In genomic region chr19:848457-848921, GRCh38 we compare ENCODE assay signal across 33 cellular contexts. TPM values are rescaled to one million over a fixed set of nuclear protein-coding genes. Genes with fewer than 3 reads are reported as not detected.
A peak's percentile ranks its signal among the peaks of the same experiment; 100 is the strongest.
DNase-seq lines count a peak whose midpoint lies in the region; ATAC-seq and TF ChIP-seq lines count a peak whose summit lies in the region.
"Had no signal": no experiment of that assay in that cellular context is flagged by ENCODE, and none has a peak within 500 bp of the region (broad histone marks: within the 10 kb centered on the region; RNA-seq: fewer than 3 reads in every experiment).

No MANE protein-coding gene starts in this region.

- H3K4me1 Mint-ChIP-seq in activated CD8-positive, alpha-beta memory T cell treated with anti-CD3 and anti-CD28 coated beads, Interleukin-2, amount 10 ng/mL, durations not matched to agents 7 days and 5 days = peaks cover 3% of the 10 kb centered on the region
- peaks cover 3% of the 10 kb centered on the region for H3K4me1 Mint-ChIP-seq in activated CD4-positive, alpha-beta T cell treated with anti-CD3 and anti-CD28 coated beads for 36 hours
- H3K4me1 Mint-ChIP-seq: endodermal cell had no signal

- H3K36me3 ChIP-seq in NT2/D1 (ENCODE audit: insufficient read depth, insufficient read length, low read length) = no peaks in the 10 kb centered on the region
- H3K36me3 ChIP-seq in left ventricle myocardium inferior = no peaks in the 10 kb centered on the region
- H3K36me3 ChIP-seq in spleen = no peaks in the 10 kb centered on the region
- H3K36me3 ChIP-seq: adrenal gland, SJSA1, upper lobe of left lung had no signal

- peak overlapping the region; percentile 21 for H3K9ac ChIP-seq in NT2/D1 (ENCODE audit: insufficient read length, low read depth)

- H3K9me3 Mint-ChIP-seq in activated CD8-positive, alpha-beta memory T cell treated with anti-CD3 and anti-CD28 coated beads, Interleukin-2, amount 10 ng/mL, durations not matched to agents 7 days and 5 days (ENCODE audit: low read depth) = no peaks in the 10 kb centered on the region
- no peaks in the 10 kb centered on the region for H3K9me3 Mint-ChIP-seq in activated CD4-positive, alpha-beta T cell treated with anti-CD3 and anti-CD28 coated beads for 36 hours (ENCODE audit: low read depth)
- H3K9me3 Mint-ChIP-seq: activated B cell treated with CpG ODN at 0.5 μM for 24 hours; activated T-cell treated with anti-CD3 and anti-CD28 coated beads, Interleukin-2, amount 50 U/mL, for 72 hours; central memory CD8-positive, alpha-beta T cell; endodermal cell; T-cell had no signal

- H3K36me3 Mint-ChIP-seq in activated CD8-positive, alpha-beta memory T cell treated with anti-CD3 and anti-CD28 coated beads, Interleukin-2, amount 10 ng/mL, durations not matched to agents 7 days and 5 days = no peaks in the 10 kb centered on the region
- H3K36me3 Mint-ChIP-seq in activated CD4-positive, alpha-beta T cell treated with anti-CD3 and anti-CD28 coated beads for 36 hours (ENCODE audit: low read depth) = no peaks in the 10 kb centered on the region
- H3K36me3 Mint-ChIP-seq: T-cell had no signal

- peaks cover 21% of the 10 kb centered on the region for H3K27me3 Mint-ChIP-seq in activated CD8-positive, alpha-beta memory T cell treated with anti-CD3 and anti-CD28 coated beads, Interleukin-2, amount 10 ng/mL, durations not matched to agents 7 days and 5 days
- H3K27me3 Mint-ChIP-seq in activated CD4-positive, alpha-beta T cell treated with anti-CD3 and anti-CD28 coated beads for 36 hours = peaks cover 31% of the 10 kb centered on the region

- no peak for ATAC-seq in activated CD8-positive, alpha-beta memory T cell treated with anti-CD3 and anti-CD28 coated beads, Interleukin-2, amount 10 ng/mL, durations not matched to agents 7 days and 5 days
- no peak for ATAC-seq in activated CD4-positive, alpha-beta T cell treated with anti-CD3 and anti-CD28 coated beads for 36 hours
- ATAC-seq: activated T-cell treated with anti-CD3 and anti-CD28 coated beads, Interleukin-2, amount 50 U/mL, for 72 hours; Panc1; T-cell had no signal

- CTCF ChIA-PET in activated CD8-positive, alpha-beta memory T cell treated with anti-CD3 and anti-CD28 coated beads, Interleukin-2, amount 10 ng/mL, durations not matched to agents 7 days and 5 days (lab: Charles Lee) = no interaction called here
- CTCF ChIA-PET in activated CD4-positive, alpha-beta T cell treated with anti-CD3 and anti-CD28 coated beads for 36 hours (lab: Charles Lee) = interaction anchor here (0.9 kb wide), 1 partner anchor 15 kb away, joined by 4 read pairs; no protein-coding TSS in a partner anchor

- H3K9me3 ChIP-seq in NT2/D1 (ENCODE audit: insufficient read depth, low read length) (no peaks in the 10 kb centered on the region), left ventricle myocardium inferior (replicated peaks) (no peaks in the 10 kb centered on the region), spleen (no peaks in the 10 kb centered on the region)
- H3K9me3 ChIP-seq: adrenal gland, SJSA1, upper lobe of left lung had no signal

- POLR2A ChIA-PET in activated CD4-positive, alpha-beta T cell treated with anti-CD3 and anti-CD28 coated beads for 36 hours (lab: Charles Lee) = no interaction called here

- H3K4me1 ChIP-seq in NT2/D1 (ENCODE audit: insufficient read depth, insufficient read length) (peaks cover 14% of the 10 kb centered on the region), left ventricle myocardium inferior (peaks cover 36% of the 10 kb centered on the region), spleen (peaks cover 0 to 74% (median 36%) of the 10 kb centered on the region in 6 donors)

- 23 to 43% (median 29%) methylated on average over 10 of the region's 10 CpGs for WGBS in spleen, 5 donors

- no peak overlapping the region for H3K4me3 Mint-ChIP-seq in activated CD8-positive, alpha-beta memory T cell treated with anti-CD3 and anti-CD28 coated beads, Interleukin-2, amount 10 ng/mL, durations not matched to agents 7 days and 5 days
- no peak overlapping the region for H3K4me3 Mint-ChIP-seq in activated CD4-positive, alpha-beta T cell treated with anti-CD3 and anti-CD28 coated beads for 36 hours
- H3K4me3 Mint-ChIP-seq: activated B cell treated with CpG ODN at 0.5 μM for 24 hours; activated T-cell treated with anti-CD3 and anti-CD28 coated beads, Interleukin-2, amount 50 U/mL, for 72 hours; central memory CD8-positive, alpha-beta T cell; endodermal cell; IgD-negative memory B cell; T-cell had no signal

- H3K27ac ChIP-seq in left ventricle myocardium inferior (replicated peaks) (peak overlapping the region; percentile 63), spleen (peak overlapping the region in 3 of 8 donors; percentile 15 to 79 (median 63))
- H3K27ac ChIP-seq: 22Rv1, SJSA1 had no signal

- no peak for TF ChIP-seq POLR2A in spleen (IDR thresholded peaks at IDR 0.05)

- peaks cover 5% of the 10 kb centered on the region for H3K27me3 ChIP-seq in NT2/D1 (ENCODE audit: insufficient read depth, insufficient read length)
- peaks cover 76% of the 10 kb centered on the region for H3K27me3 ChIP-seq in left ventricle myocardium inferior (ENCODE audit: low read depth)
- peaks cover under 1 to 100% (median 66%) of the 10 kb centered on the region in 7 donors for H3K27me3 ChIP-seq in spleen (replicated peaks in 1 of 7)

- peak; percentile 83 for DNase-seq in SIG-M5 treated with dmso at 0.1 percent for 504 hours (lab: John Stamatoyannopoulos, UW; ENCODE audit: unreplicated experiment)
- no peak for DNase-seq in SIG-M5 (lab: John Stamatoyannopoulos, UW)
- no peak for DNase-seq in NT2/D1 (ENCODE audit: low read depth, low spot score)
- no peak for DNase-seq in left ventricle myocardium inferior
- peak; percentile 42 for DNase-seq in spleen
- no peak for DNase-seq in activated CD8-positive, alpha-beta memory T cell treated with anti-CD3 and anti-CD28 coated beads, Interleukin-2, amount 10 ng/mL, durations not matched to agents 7 days and 5 days
- no peak for DNase-seq in NCI-H187 treated with DMSO at 0.1 percent for 48 hours (lab: John Stamatoyannopoulos, UW)
- DNase-seq in activated CD4-positive, alpha-beta T cell treated with anti-CD3 and anti-CD28 coated beads for 36 hours = no peak
- DNase-seq: activated B cell treated with CpG ODN at 0.5 μM for 24 hours; activated naive CD4-positive, alpha-beta T cell treated with Interleukin-2 at 50 U/mL for 16 hours; activated T-cell treated with anti-CD3 and anti-CD28 coated beads, Interleukin-2, amount 50 U/mL, for 72 hours; dermis blood vessel endothelial cell; DMS79; endodermal cell; foreskin fibroblast; NCI-H1417 treated with DMSO at 0.1 percent for 48 hours; NCI-H2081 treated with DMSO at 0.1 percent for 48 hours; NCI-H2227 treated with DMSO at 0.1 percent for 48 hours; NCI-H69; stimulated activated naive CD4-positive, alpha-beta T cell; T-cell had no signal

- no peak overlapping the region for H3K27ac Mint-ChIP-seq in activated CD8-positive, alpha-beta memory T cell treated with anti-CD3 and anti-CD28 coated beads, Interleukin-2, amount 10 ng/mL, durations not matched to agents 7 days and 5 days
- H3K27ac Mint-ChIP-seq in activated CD4-positive, alpha-beta T cell treated with anti-CD3 and anti-CD28 coated beads for 36 hours = no peak overlapping the region
- H3K27ac Mint-ChIP-seq: activated B cell treated with CpG ODN at 0.5 μM for 24 hours; activated T-cell treated with anti-CD3 and anti-CD28 coated beads, Interleukin-2, amount 50 U/mL, for 72 hours; CD14-positive monocyte; endodermal cell; T-cell had no signal

- H3K4me3 ChIP-seq in NT2/D1 (ENCODE audit: insufficient read length, low read depth) = no peak overlapping the region
- no peak overlapping the region for H3K4me3 ChIP-seq in left ventricle myocardium inferior
- H3K4me3 ChIP-seq in spleen = no peak overlapping the region
- H3K4me3 ChIP-seq: adrenal gland, SJSA1, upper lobe of left lung had no signal

- intact Hi-C loops in left ventricle myocardium inferior (cut with micrococcal nuclease) = no loop called here
- intact Hi-C loops in spleen (cut with DNase I; ENCODE audit: low total_unique reads) = no loop called here
- intact Hi-C loops in activated CD4-positive, alpha-beta T cell treated with anti-CD3 and anti-CD28 coated beads for 36 hours (cut with DNase I, micrococcal nuclease) = no loop called here

- no peak for TF ChIP-seq CTCF in left ventricle myocardium inferior (IDR thresholded peaks at IDR 0.05; ENCODE audit: borderline replicate concordance)
- no peak for TF ChIP-seq CTCF in spleen (IDR thresholded peaks at IDR 0.05 in 8 of 11, conservative IDR thresholded peaks at IDR 0.05 in 3 of 11)

RNA-seq across cellular contexts. Expression of gene ELANE, which starts 3.6 kb away (rescaled TPM):
- 0.58 TPM for total RNA-seq in left ventricle myocardium inferior
- total RNA-seq in spleen = 100 to 1,000 TPM in 1 of 7 donors, 10 to 100 TPM in 4, 1 to 10 TPM in 2; 3.9 to 137 (median 17.0) TPM
- 1 to 10 TPM; 2.8 to 6.7 (median 5.4) TPM for polyA plus RNA-seq in spleen
- total RNA-seq in activated CD8-positive, alpha-beta memory T cell treated with anti-CD3 and anti-CD28 coated beads, Interleukin-2, amount 10 ng/mL, durations not matched to agents 7 days and 5 days = not detected
- not detected for total RNA-seq in activated CD4-positive, alpha-beta T cell treated with anti-CD3 and anti-CD28 coated beads for 36 hours
- total RNA-seq: activated B cell treated with CpG ODN at 0.5 μM for 24 hours; activated T-cell treated with anti-CD3 and anti-CD28 coated beads, Interleukin-2, amount 50 U/mL, for 72 hours; dermis blood vessel endothelial cell; endodermal cell; myocyte; SJSA1 had no signal
- polyA plus RNA-seq: IgD-negative memory B cell had no signal

RNA-seq across cellular contexts. Expression of gene PRTN3, which starts 7.7 kb away (rescaled TPM):
- not detected for total RNA-seq in left ventricle myocardium inferior
- total RNA-seq in spleen = 100 to 1,000 TPM in 1 of 7 donors, 10 to 100 TPM in 3, 1 to 10 TPM in 3; 2.8 to 168 (median 11.7) TPM
- polyA plus RNA-seq in spleen = 1 to 10 TPM in 2 of 3 donors, under 1 TPM in 1; 0.89 to 3.3 (median 1.3) TPM
- total RNA-seq in activated CD8-positive, alpha-beta memory T cell treated with anti-CD3 and anti-CD28 coated beads, Interleukin-2, amount 10 ng/mL, durations not matched to agents 7 days and 5 days = not detected
- not detected for total RNA-seq in activated CD4-positive, alpha-beta T cell treated with anti-CD3 and anti-CD28 coated beads for 36 hours
- total RNA-seq: activated B cell treated with CpG ODN at 0.5 μM for 24 hours; activated T-cell treated with anti-CD3 and anti-CD28 coated beads, Interleukin-2, amount 50 U/mL, for 72 hours; dermis blood vessel endothelial cell; endodermal cell; myocyte; SJSA1 had no signal
- polyA plus RNA-seq: CD14-positive monocyte, esophagus, IgD-negative memory B cell had no signal

RNA-seq across cellular contexts. Expression of gene CFD, which starts 11.0 kb away (rescaled TPM):
- total RNA-seq in left ventricle myocardium inferior (200 TPM), spleen (10 to 100 TPM; 11.3 to 59.5 (median 26.2) TPM)
- polyA plus RNA-seq in spleen = 10 to 100 TPM in 2 of 3 donors, 1 to 10 TPM in 1; 6.6 to 25.3 (median 18.4) TPM
- total RNA-seq in activated CD8-positive, alpha-beta memory T cell treated with anti-CD3 and anti-CD28 coated beads, Interleukin-2, amount 10 ng/mL, durations not matched to agents 7 days and 5 days = 1 to 10 TPM in 1 of 2 experiments, under 1 TPM in 1; 0.66 to 1.5 TPM
- 1 to 10 TPM in 1 of 2 experiments, under 1 TPM in 1; 0.79 to 1.5 TPM for total RNA-seq in activated CD4-positive, alpha-beta T cell treated with anti-CD3 and anti-CD28 coated beads for 36 hours
- total RNA-seq: activated B cell treated with CpG ODN at 0.5 μM for 24 hours, dermis blood vessel endothelial cell had no signal

RNA-seq across cellular contexts. Expression of gene AZU1, which starts 20.9 kb away (rescaled TPM):
- total RNA-seq in left ventricle myocardium inferior (not detected), spleen (10 to 100 TPM in 3 of 7 donors, 1 to 10 TPM in 4; 3.1 to 69.7 (median 9.6) TPM)
- polyA plus RNA-seq in spleen = 1 to 10 TPM; 1.7 to 7.6 (median 4.2) TPM
- total RNA-seq in activated CD8-positive, alpha-beta memory T cell treated with anti-CD3 and anti-CD28 coated beads, Interleukin-2, amount 10 ng/mL, durations not matched to agents 7 days and 5 days = not detected
- not detected for total RNA-seq in activated CD4-positive, alpha-beta T cell treated with anti-CD3 and anti-CD28 coated beads for 36 hours
- total RNA-seq: activated T-cell treated with anti-CD3 and anti-CD28 coated beads, Interleukin-2, amount 50 U/mL, for 72 hours; dermis blood vessel endothelial cell; myocyte; SJSA1 had no signal
- polyA plus RNA-seq: esophagus, IgD-negative memory B cell had no signal

RNA-seq across cellular contexts. Expression of gene PLPPR3, which starts 26.7 kb away (rescaled TPM):
- not detected for total RNA-seq in left ventricle myocardium inferior
- under 1 TPM in 5 of 7 donors, not detected in 2; 0.27 to 0.79 (median 0.43) TPM for total RNA-seq in spleen
- polyA plus RNA-seq in spleen = under 1 TPM in 1 of 3 donors, not detected in 2; 0.03 TPM
- total RNA-seq in activated CD8-positive, alpha-beta memory T cell treated with anti-CD3 and anti-CD28 coated beads, Interleukin-2, amount 10 ng/mL, durations not matched to agents 7 days and 5 days = not detected
- not detected for total RNA-seq in activated CD4-positive, alpha-beta T cell treated with anti-CD3 and anti-CD28 coated beads for 36 hours
- total RNA-seq: activated B cell treated with CpG ODN at 0.5 μM for 24 hours; activated T-cell treated with anti-CD3 and anti-CD28 coated beads, Interleukin-2, amount 50 U/mL, for 72 hours; lower leg skin; posterior vena cava had no signal
- polyA plus RNA-seq: CD14-positive monocyte, esophagus, IgD-negative memory B cell had no signal

Comparison
In these comparisons a context has a peak if more than half of its experiments do, and no peak if none do; other contexts are left out.
1. DNase-seq: peak in SIG-M5 treated with dmso at 0.1 percent for 504 hours (single experiment) and spleen (single experiment); none in SIG-M5 (single experiment), NT2/D1 (single experiment), left ventricle myocardium inferior (single experiment), activated CD8-positive, alpha-beta memory T cell treated with anti-CD3 and anti-CD28 coated beads, Interleukin-2, amount 10 ng/mL, durations not matched to agents 7 days and 5 days (single experiment), NCI-H187 treated with DMSO at 0.1 percent for 48 hours (single experiment) and activated CD4-positive, alpha-beta T cell treated with anti-CD3 and anti-CD28 coated beads for 36 hours (single experiment).
2. RNA of gene CFD, which starts 11.0 kb away (total RNA-seq): 200 TPM in left ventricle myocardium inferior (single experiment) and 11.3 to 59.5 TPM in spleen; 0.79 to 1.5 TPM in activated CD4-positive, alpha-beta T cell treated with anti-CD3 and anti-CD28 coated beads for 36 hours and 0.66 to 1.5 TPM in activated CD8-positive, alpha-beta memory T cell treated with anti-CD3 and anti-CD28 coated beads, Interleukin-2, amount 10 ng/mL, durations not matched to agents 7 days and 5 days; every median in the first group is over 4 times any median in the second.